ENCODE assay signal across 8 cellular contexts in genomic region chr16:4694664-4695451, GRCh38. TPM values are rescaled to one million over a fixed set of nuclear protein-coding genes. Genes with fewer than 3 reads are reported as not detected.
DNase-seq lines count a peak whose midpoint lies in the region; ATAC-seq, FAIRE-seq and TF ChIP-seq lines count a peak whose summit lies in the region.

No MANE protein-coding gene starts in this region.

- no peak for DNase-seq in GM06990 (ENCODE audit: extremely low read depth, insufficient read length)
- peak; percentile 64 to 68 for DNase-seq in frontal cortex (ENCODE audit: low spot score in 2 of 2)
- peak; percentile 85 for DNase-seq in posterior vena cava (ENCODE audit: low spot score)
- DNase-seq in NCI-H1930 (lab: John Stamatoyannopoulos, UW), result no peak
- no peak for DNase-seq in stimulated activated CD4-positive, alpha-beta T cell treated with anti-CD3 and anti-CD28 coated beads, Interleukin-1b, Interleukin-23, amount 100 ng/mL, for 48 hours

- no peak for FAIRE-seq in frontal cortex (lab: Jason Lieb, UNC)

- H3K36me3 ChIP-seq in GM06990 (ENCODE audit: control insufficient read depth, insufficient read depth, low read length), result peaks cover 35% of the 10 kb centered on the region

- TF ChIP-seq CTCF in GM06990 (IDR thresholded peaks at IDR 0.05; ENCODE audit: insufficient read depth, low read length, poor library complexity, severe bottlenecking), result no peak
- no peak for TF ChIP-seq CTCF in WI38 (IDR thresholded peaks at IDR 0.05; ENCODE audit: low read depth, low read length)

- ATAC-seq in GM18505 (IDR thresholded peaks at IDR 0.05; ENCODE audit: unreplicated experiment) (no peak), HG02885 (IDR thresholded peaks at IDR 0.05; ENCODE audit: poor library complexity, unreplicated experiment) (no peak)

- intact Hi-C loops in posterior vena cava (cut with DNase I), result no loop called here

- no peak for TF ChIP-seq POLR2A in GM18505 (IDR thresholded peaks at IDR 0.05; ENCODE audit: borderline replicate concordance, extremely low read depth, insufficient read depth, insufficient read length)

- no peaks in the 10 kb centered on the region for H3K27me3 ChIP-seq in GM06990 (replicated peaks; ENCODE audit: control insufficient read depth, insufficient read depth, low read length)

- H3K4me3 ChIP-seq in GM06990 (replicated peaks; ENCODE audit: low read depth, low read length) (peak overlapping the region; percentile 90), WI38 (ENCODE audit: low read depth, low read length) (peak overlapping the region; percentile 80)

RNA-seq across cellular contexts. Expression of gene NUDT16L1, which starts 1.5 kb away (rescaled TPM):
- 34.6 TPM for total RNA-seq in frontal cortex
- total RNA-seq in posterior vena cava, result 10 to 100 TPM; 10.7 to 14.2 TPM

RNA-seq across cellular contexts. Expression of gene ANKS3, which starts 39.2 kb away (rescaled TPM):
- total RNA-seq in frontal cortex, result 26.1 TPM
- total RNA-seq in posterior vena cava, result 10 to 100 TPM; 17.0 to 17.8 TPM

RNA-seq across cellular contexts. Expression of gene DNAAF8, which starts 39.5 kb away (rescaled TPM):
- total RNA-seq in frontal cortex (1.2 TPM), posterior vena cava (under 1 TPM; 0.32 to 0.43 TPM)

Comparison
In these comparisons a context has a peak if more than half of its experiments do, and no peak if none do; other contexts are left out.
1. DNase-seq: peak in frontal cortex (2 of 2) and posterior vena cava (single experiment); none in GM06990 (single experiment), NCI-H1930 (0 of 2) and stimulated activated CD4-positive, alpha-beta T cell treated with anti-CD3 and anti-CD28 coated beads, Interleukin-1b, Interleukin-23, amount 100 ng/mL, for 48 hours (single experiment).